17 cellular contexts compared by ENCODE assay signal in genomic region chr3:10600159-10601125, GRCh38.
A peak's percentile ranks its signal among the peaks of the same experiment; 100 is the strongest.
DNase-seq lines count a peak whose midpoint lies in the region; ATAC-seq and TF ChIP-seq lines count a peak whose summit lies in the region.
"Had no signal": no experiment of that assay in that cellular context is flagged by ENCODE, and none has a peak within 500 bp of the region (broad histone marks: within the 10 kb centered on the region; RNA-seq: fewer than 3 reads in every experiment).

No MANE protein-coding gene starts in this region.

- H3K36me3 Mint-ChIP-seq in MCF 10A (ENCODE audit: insufficient read depth, unreplicated experiment) (no peaks in the 10 kb centered on the region), WTC11 (no peaks in the 10 kb centered on the region)
- H3K36me3 Mint-ChIP-seq: CD8-positive, alpha-beta T cell had no signal

- no peaks in the 10 kb centered on the region for H3K27me3 ChIP-seq in breast epithelium

- TF ChIP-seq POLR2A in breast epithelium (IDR thresholded peaks at IDR 0.05), result no peak

- intact Hi-C loops in breast epithelium (cut with DNase I; ENCODE audit: low total_unique reads) (no loop called here), MCF 10A (cut with micrococcal nuclease) (no loop called here)

- no TSS peak for BruUV-seq in MCF 10A (replicated peaks; lab: Mats Ljungman, UMichigan)

- POLR2A ChIA-PET in MCF 10A (lab: Yijun Ruan, JAX) (no interaction called here), WTC11 (lab: Charles Lee) (no interaction called here)

- no peaks in the 10 kb centered on the region for H3K9me3 ChIP-seq in breast epithelium
- H3K9me3 ChIP-seq: prostate gland had no signal

- H3K27ac ChIP-seq in breast epithelium, result peak overlapping the region; percentile 83 to 86
- H3K27ac ChIP-seq: prostate gland had no signal

- CTCF ChIA-PET in MCF 10A (lab: Yijun Ruan, JAX), result no interaction called here
- CTCF ChIA-PET in WTC11 (lab: Charles Lee), result no interaction called here

- H3K9me3 Mint-ChIP-seq in MCF 10A (ENCODE audit: unreplicated experiment), result no peaks in the 10 kb centered on the region
- H3K9me3 Mint-ChIP-seq in WTC11, result no peaks in the 10 kb centered on the region
- H3K9me3 Mint-ChIP-seq: activated T-helper 1 cell treated with anti-CD3 and anti-CD28 coated beads, Interleukin-12 subunit alpha, Interleukin-12 subunit beta, Interleukin-2, Interleukin-4 antibody, amounts not matched to agents 30 ng/mL and 10 ng/mL and 1 ng/mL, durations not matched to agents 14 hours and 24 hours and 36 hours; CD8-positive, alpha-beta T cell had no signal

- H3K4me1 Mint-ChIP-seq in MCF 10A (ENCODE audit: insufficient read depth, unreplicated experiment) (no peaks in the 10 kb centered on the region), WTC11 (peaks cover 8% of the 10 kb centered on the region; the same call in 1 of the 2 replicates)

- TF ChIP-seq CTCF in breast epithelium (IDR thresholded peaks at IDR 0.05) (no peak), MCF 10A (IDR thresholded peaks at IDR 0.05; ENCODE audit: unreplicated experiment) (no peak), WTC11 (IDR thresholded peaks at IDR 0.05) (no peak)

- peak; percentile 44; the same call in 1 of the 2 replicates for ATAC-seq in WTC11
- ATAC-seq in activated CD4-positive, CD25-positive, alpha-beta regulatory T cell treated with anti-CD3 and anti-CD28 coated beads, Interleukin-2, amount 50 U/mL, for 24 hours, result no peak
- ATAC-seq: activated CD8-positive, alpha-beta T cell treated with anti-CD3 and anti-CD28 coated beads, Interleukin-2, amount 10 ng/mL, durations not matched to agents 7 days and 5 days; CD8-positive, alpha-beta T cell; K562; stimulated activated naive CD8-positive, alpha-beta T cell treated with anti-CD3 and anti-CD28 coated beads, Interleukin-15, Interleukin-2, amounts not matched to agents 100 U/mL and 50 U/mL, for 24 hours had no signal

- H3K36me3 ChIP-seq in breast epithelium, result no peaks in the 10 kb centered on the region
- H3K36me3 ChIP-seq: prostate gland had no signal

- H3K4me3 Mint-ChIP-seq in MCF 10A (ENCODE audit: unreplicated experiment) (no peak overlapping the region), WTC11 (no peak overlapping the region)
- H3K4me3 Mint-ChIP-seq: activated CD8-positive, alpha-beta T cell treated with anti-CD3 and anti-CD28 coated beads, Interleukin-2, amount 10 ng/mL, durations not matched to agents 7 days and 5 days; activated T-helper 1 cell treated with anti-CD3 and anti-CD28 coated beads, Interleukin-12 subunit alpha, Interleukin-12 subunit beta, Interleukin-2, Interleukin-4 antibody, amounts not matched to agents 30 ng/mL and 10 ng/mL and 1 ng/mL, durations not matched to agents 14 hours and 24 hours and 36 hours; CD8-positive, alpha-beta T cell had no signal

- peak in 1 of 2 donors; percentile 73 for DNase-seq in breast epithelium (ENCODE audit: low spot score in 2 of 2)
- no peak for DNase-seq in MCF 10A (ENCODE audit: unreplicated experiment)
- no peak for DNase-seq in WTC11 (ENCODE audit: low spot score)
- DNase-seq in islet precursor cell, result peak; percentile 86
- peak; percentile 53 for DNase-seq in superior temporal gyrus (ENCODE audit: extremely low spot score)
- no peak for DNase-seq in mucosa of gallbladder (ENCODE audit: low spot score)
- DNase-seq in epidermal melanocyte (ENCODE audit: insufficient read length, low spot score), result no peak
- DNase-seq: activated CD8-positive, alpha-beta T cell treated with anti-CD3 and anti-CD28 coated beads, Interleukin-2, amount 10 ng/mL, durations not matched to agents 7 days and 5 days; CD8-positive, alpha-beta T cell; cortex of kidney; kidney glomerular epithelial cell; stimulated activated CD4-positive, alpha-beta T cell treated with anti-CD3 and anti-CD28 coated beads, Interleukin-12 subunit alpha, Interleukin-12 subunit beta, amount 100 ng/mL, for 4 hours; stimulated activated naive CD8-positive, alpha-beta T cell treated with anti-CD3 and anti-CD28 coated beads, Interleukin-15, Interleukin-2, amounts not matched to agents 100 U/mL and 50 U/mL, for 24 hours had no signal

- H3K4me3 ChIP-seq in breast epithelium, result no peak overlapping the region
- H3K4me3 ChIP-seq: K562, prostate gland had no signal

- no peak overlapping the region for H3K27ac Mint-ChIP-seq in MCF 10A (ENCODE audit: low read depth, unreplicated experiment)
- H3K27ac Mint-ChIP-seq in WTC11, result no peak overlapping the region
- H3K27ac Mint-ChIP-seq: activated CD8-positive, alpha-beta T cell treated with anti-CD3 and anti-CD28 coated beads, Interleukin-2, amount 10 ng/mL, durations not matched to agents 7 days and 5 days; activated T-helper 1 cell treated with anti-CD3 and anti-CD28 coated beads, Interleukin-12 subunit alpha, Interleukin-12 subunit beta, Interleukin-2, Interleukin-4 antibody, amounts not matched to agents 30 ng/mL and 10 ng/mL and 1 ng/mL, durations not matched to agents 14 hours and 24 hours and 36 hours; CD8-positive, alpha-beta T cell had no signal

- H3K4me1 ChIP-seq in breast epithelium, result no peaks in the 10 kb centered on the region
- H3K4me1 ChIP-seq: prostate gland had no signal

- H3K27me3 Mint-ChIP-seq in MCF 10A (ENCODE audit: insufficient read depth, unreplicated experiment) (peaks cover 72% of the 10 kb centered on the region), WTC11 (ENCODE audit: low read depth) (no peaks in the 10 kb centered on the region; the same call in 1 of the 2 replicates)

TF ChIP-seq in WTC11, 78 proteins besides CTCF, POLR2A, EP300 and RAD21:
- no peak for TF ChIP-seq TEAD1 (CRISPR knock-in tag; IDR thresholded peaks at IDR 0.05)
- no peak for TF ChIP-seq ZNF396 (CRISPR knock-in tag; IDR thresholded peaks at IDR 0.05; ENCODE audit: borderline replicate concordance)
TF ChIP-seq in WTC11: peak in this region for 0.

Comparison
In these comparisons a context has a peak if more than half of its experiments do, and no peak if none do; other contexts are left out.
1. DNase-seq: peak in islet precursor cell (single experiment) and superior temporal gyrus (single experiment); none in MCF 10A (single experiment), WTC11 (single experiment), mucosa of gallbladder (single experiment) and epidermal melanocyte (single experiment).